Comparison of ENCODE assay signal across 10 cellular contexts in genomic region chr11:117229931-117230285, GRCh38. TPM values are rescaled to one million over a fixed set of nuclear protein-coding genes. Genes with fewer than 3 reads are reported as not detected.
DNase-seq lines count a peak whose midpoint lies in the region; ATAC-seq and TF ChIP-seq lines count a peak whose summit lies in the region.
"Had no signal": no experiment of that assay in that cellular context is flagged by ENCODE, and none has a peak within 500 bp of the region (broad histone marks: within the 10 kb centered on the region; RNA-seq: fewer than 3 reads in every experiment).

No MANE protein-coding gene starts in this region.

- H3K27me3 ChIP-seq in esophagus muscularis mucosa = no peaks in the 10 kb centered on the region

- no peak overlapping the region for H3K4me3 ChIP-seq in esophagus muscularis mucosa

- peak overlapping the region in 3 of 4 donors; percentile 98 to 100 (median 99) for H3K27ac ChIP-seq in esophagus muscularis mucosa (replicated peaks in 1 of 4)

- H3K36me3 Mint-ChIP-seq in activated T-cell treated with anti-CD3 and anti-CD28 coated beads, Interleukin-2, amount 50 U/mL, for 4 hours (ENCODE audit: insufficient read depth) = peaks cover 35% of the 10 kb centered on the region
- peaks cover 8% of the 10 kb centered on the region for H3K36me3 Mint-ChIP-seq in T-helper 17 cell (ENCODE audit: low read depth)
- peaks cover 47% of the 10 kb centered on the region for H3K36me3 Mint-ChIP-seq in stimulated activated naive CD8-positive, alpha-beta T cell treated with anti-CD3 and anti-CD28 coated beads, Interleukin-15, Interleukin-2, amounts not matched to agents 100 ng/mL and 50 ng/mL, for 24 hours (ENCODE audit: low read depth)

- H3K36me3 ChIP-seq in esophagus muscularis mucosa = peaks cover 33 to 48% (median 48%) of the 10 kb centered on the region in 4 donors

- H3K4me3 Mint-ChIP-seq in activated T-cell treated with anti-CD3 and anti-CD28 coated beads, Interleukin-2, amount 50 U/mL, for 4 hours = peak overlapping the region; percentile 99
- peak overlapping the region; percentile 98 for H3K4me3 Mint-ChIP-seq in T-helper 17 cell
- H3K4me3 Mint-ChIP-seq in stimulated activated naive CD8-positive, alpha-beta T cell treated with anti-CD3 and anti-CD28 coated beads, Interleukin-15, Interleukin-2, amounts not matched to agents 100 ng/mL and 50 ng/mL, for 24 hours = peak overlapping the region; percentile 96

- H3K9me3 Mint-ChIP-seq in activated T-cell treated with anti-CD3 and anti-CD28 coated beads, Interleukin-2, amount 50 U/mL, for 4 hours = no peaks in the 10 kb centered on the region
- H3K9me3 Mint-ChIP-seq in stimulated activated naive CD8-positive, alpha-beta T cell treated with anti-CD3 and anti-CD28 coated beads, Interleukin-15, Interleukin-2, amounts not matched to agents 100 ng/mL and 50 ng/mL, for 24 hours = no peaks in the 10 kb centered on the region

- no peak for TF ChIP-seq POLR2A in esophagus muscularis mucosa (IDR thresholded peaks at IDR 0.05; ENCODE audit: low read depth)

- TF ChIP-seq EP300 in esophagus muscularis mucosa (IDR thresholded peaks at IDR 0.05) = no peak

- TF ChIP-seq CTCF in esophagus muscularis mucosa (IDR thresholded peaks at IDR 0.05) = no peak

- intact Hi-C loops in esophagus muscularis mucosa (cut with DNase I) = loop anchor here (5.0 to 10.0 kb wide), 2 partner anchors 133 to 455 kb away; partner anchors contain the start of genes BUD13 and SIK3

- WGBS in esophagus muscularis mucosa = 85% methylated on average over 5 of the region's 5 CpGs

- peaks cover 49% of the 10 kb centered on the region for H3K4me1 Mint-ChIP-seq in activated T-cell treated with anti-CD3 and anti-CD28 coated beads, Interleukin-2, amount 50 U/mL, for 4 hours (ENCODE audit: low read depth)
- peaks cover 55% of the 10 kb centered on the region for H3K4me1 Mint-ChIP-seq in T-helper 17 cell
- H3K4me1 Mint-ChIP-seq in stimulated activated naive CD8-positive, alpha-beta T cell treated with anti-CD3 and anti-CD28 coated beads, Interleukin-15, Interleukin-2, amounts not matched to agents 100 ng/mL and 50 ng/mL, for 24 hours (ENCODE audit: low read depth) = peaks cover 56% of the 10 kb centered on the region

- DNase-seq in activated T-cell treated with anti-CD3 and anti-CD28 coated beads, Interleukin-2, amount 50 U/mL, for 4 hours = no peak
- DNase-seq in activated T-cell treated with anti-CD3 and anti-CD28 coated beads, Interleukin-2, amount 50 U/mL, for 48 hours = no peak
- DNase-seq in T-helper 17 cell = no peak
- no peak for DNase-seq in esophagus muscularis mucosa (ENCODE audit: extremely low spot score)
- DNase-seq in SHP77 (lab: John Stamatoyannopoulos, UW) = no peak
- no peak for DNase-seq in NCI-H2227 treated with DMSO at 0.1 percent for 48 hours (lab: John Stamatoyannopoulos, UW)
- DNase-seq: NCI-H187, T1000 had no signal

- H3K9me3 ChIP-seq in T-helper 17 cell (ENCODE audit: control insufficient read depth, low read length, poor library complexity, severe bottlenecking) = no peaks in the 10 kb centered on the region
- no peaks in the 10 kb centered on the region for H3K9me3 ChIP-seq in esophagus muscularis mucosa

- peaks cover 24 to 68% (median 58%) of the 10 kb centered on the region in 4 donors for H3K4me1 ChIP-seq in esophagus muscularis mucosa

- no peaks in the 10 kb centered on the region for H3K27me3 Mint-ChIP-seq in activated T-cell treated with anti-CD3 and anti-CD28 coated beads, Interleukin-2, amount 50 U/mL, for 4 hours (ENCODE audit: low read depth)
- H3K27me3 Mint-ChIP-seq in T-helper 17 cell = no peaks in the 10 kb centered on the region
- H3K27me3 Mint-ChIP-seq in stimulated activated naive CD8-positive, alpha-beta T cell treated with anti-CD3 and anti-CD28 coated beads, Interleukin-15, Interleukin-2, amounts not matched to agents 100 ng/mL and 50 ng/mL, for 24 hours = no peaks in the 10 kb centered on the region

- peak; percentile 6 to 9 for ATAC-seq in activated T-cell treated with anti-CD3 and anti-CD28 coated beads, Interleukin-2, amount 50 U/mL, for 4 hours
- ATAC-seq in T-helper 17 cell (no peak), HG03045 (IDR thresholded peaks at IDR 0.05; ENCODE audit: unreplicated experiment) (no peak)

- H3K27ac Mint-ChIP-seq in T-helper 17 cell = peak overlapping the region; percentile 97
- peak overlapping the region; percentile 97 for H3K27ac Mint-ChIP-seq in stimulated activated naive CD8-positive, alpha-beta T cell treated with anti-CD3 and anti-CD28 coated beads, Interleukin-15, Interleukin-2, amounts not matched to agents 100 ng/mL and 50 ng/mL, for 24 hours

RNA-seq across cellular contexts. Expression of gene PCSK7, which starts 2.0 kb away (rescaled TPM):
- 100 to 1,000 TPM; 112 to 139 (median 123) TPM for total RNA-seq in activated T-cell treated with anti-CD3 and anti-CD28 coated beads, Interleukin-2, amount 50 U/mL, for 4 hours
- total RNA-seq in T-helper 17 cell (100 to 1,000 TPM; 312 to 355 TPM), esophagus muscularis mucosa (10 to 100 TPM; 27.8 to 43.7 (median 31.9) TPM)

RNA-seq across cellular contexts. Expression of gene RNF214, which starts 2.6 kb away (rescaled TPM):
- total RNA-seq in activated T-cell treated with anti-CD3 and anti-CD28 coated beads, Interleukin-2, amount 50 U/mL, for 4 hours = 10 to 100 TPM; 16.2 to 17.9 (median 16.9) TPM
- total RNA-seq in T-helper 17 cell (10 to 100 TPM; 20.1 to 24.4 TPM), esophagus muscularis mucosa (10 to 100 TPM; 12.4 to 21.5 (median 18.4) TPM)

RNA-seq across cellular contexts. Expression of gene TAGLN, which starts 30.7 kb away (rescaled TPM):
- total RNA-seq in activated T-cell treated with anti-CD3 and anti-CD28 coated beads, Interleukin-2, amount 50 U/mL, for 4 hours = 1 to 10 TPM; 2.5 to 3.9 (median 3.2) TPM
- total RNA-seq in T-helper 17 cell (1 to 10 TPM; 8.7 to 9.6 TPM), esophagus muscularis mucosa (over 10,000 TPM; 12,513 to 19,293 (median 14,679) TPM)

RNA-seq across cellular contexts. Expression of gene SIDT2, which starts 51.4 kb away (rescaled TPM):
- 10 to 100 TPM; 11.1 to 15.4 (median 12.9) TPM for total RNA-seq in activated T-cell treated with anti-CD3 and anti-CD28 coated beads, Interleukin-2, amount 50 U/mL, for 4 hours
- 100 to 1,000 TPM; 106 to 118 TPM for total RNA-seq in T-helper 17 cell
- 10 to 100 TPM; 26.5 to 34.1 (median 29.3) TPM for total RNA-seq in esophagus muscularis mucosa

Comparison
In these comparisons a context has a peak if more than half of its experiments do, and no peak if none do; other contexts are left out.
1. ATAC-seq: peak in activated T-cell treated with anti-CD3 and anti-CD28 coated beads, Interleukin-2, amount 50 U/mL, for 4 hours (2 of 2); none in T-helper 17 cell (single experiment) and HG03045 (single experiment).
2. RNA of gene TAGLN, which starts 30.7 kb away (total RNA-seq): 12,513 to 19,293 TPM in esophagus muscularis mucosa; 8.7 to 9.6 TPM in T-helper 17 cell and 2.5 to 3.9 TPM in activated T-cell treated with anti-CD3 and anti-CD28 coated beads, Interleukin-2, amount 50 U/mL, for 4 hours; every median in the first group is over 1,000 times any median in the second.
3. Peak in every context shown above with its lines, with median percentiles within 50 percentile points of each other: H3K4me3 Mint-ChIP-seq.